Comparison of ENCODE assay signal across 1 cellular context in genomic region chr10:102713814-102714620, GRCh38.
TF ChIP-seq lines count a peak whose summit lies in the region.

Gene ARL3, minus strand, starts transcription at chr10:102714397. Its CDS starts 122 bp downstream, at chr10:102714275.

TF ChIP-seq in HEK293, 187 proteins besides CTCF, POLR2A, EP300 and RAD21 (continued from another document and continues in another):
- 0 out of 2 replicates have a peak, but pooled peaks have one; percentile 13 for TF ChIP-seq ZBTB44 (tag by site-specific recombination; IDR thresholded peaks at IDR 0.05)
- no peak for TF ChIP-seq ZNF626 (tag by site-specific recombination; IDR thresholded peaks at IDR 0.05)
- no peak for TF ChIP-seq ZNF416 (tag by site-specific recombination; IDR thresholded peaks at IDR 0.05)
- TF ChIP-seq ZFP3 (tag by site-specific recombination; IDR thresholded peaks at IDR 0.05; ENCODE audit: low read depth): no peak
- peak; percentile 37; the same call in 1 of the 2 replicates for TF ChIP-seq ZNF639 (tag by site-specific recombination; IDR thresholded peaks at IDR 0.05)
- peak; percentile 50 for TF ChIP-seq KLF1 (tag by site-specific recombination; IDR thresholded peaks at IDR 0.05)
- no peak for TF ChIP-seq ZNF174 (tag by site-specific recombination; IDR thresholded peaks at IDR 0.05)
- TF ChIP-seq ZNF654 (tag by site-specific recombination; IDR thresholded peaks at IDR 0.05; ENCODE audit: low read depth): no peak
- TF ChIP-seq ZNF366 (tag by site-specific recombination; conservative IDR thresholded peaks at IDR 0.05): no peak
- no peak for TF ChIP-seq ZNF211 (tag by site-specific recombination; IDR thresholded peaks at IDR 0.05; ENCODE audit: low read depth)
- TF ChIP-seq ZNF362 (tag by site-specific recombination; IDR thresholded peaks at IDR 0.05): no peak
- TF ChIP-seq ZNF544 (tag by site-specific recombination; IDR thresholded peaks at IDR 0.05): no peak
- no peak for TF ChIP-seq ZNF530 (tag by site-specific recombination; IDR thresholded peaks at IDR 0.05; ENCODE audit: low read depth)
- TF ChIP-seq ZNF404 (tag by site-specific recombination; IDR thresholded peaks at IDR 0.05): no peak
- peak; percentile 21; the same call in 1 of the 2 replicates for TF ChIP-seq ZSCAN4 (tag by site-specific recombination; IDR thresholded peaks at IDR 0.05)
- TF ChIP-seq ZXDB (tag by site-specific recombination; IDR thresholded peaks at IDR 0.05): peak; percentile 86
- TF ChIP-seq ZNF155 (tag by site-specific recombination; IDR thresholded peaks at IDR 0.05): no peak
- no peak for TF ChIP-seq ZNF521 (tag by site-specific recombination; IDR thresholded peaks at IDR 0.05)
- no peak for TF ChIP-seq SALL2 (tag by site-specific recombination; IDR thresholded peaks at IDR 0.05; ENCODE audit: borderline replicate concordance)
- peak; percentile 99 for TF ChIP-seq SP3 (tag by site-specific recombination; IDR thresholded peaks at IDR 0.05)
- no peak for TF ChIP-seq AEBP2 (tag by site-specific recombination; IDR thresholded peaks at IDR 0.05; ENCODE audit: borderline replicate concordance)
- peak; percentile 94 for TF ChIP-seq ZFP69B (tag by site-specific recombination; IDR thresholded peaks at IDR 0.05)
- TF ChIP-seq ZNF560 (tag by site-specific recombination; IDR thresholded peaks at IDR 0.05; ENCODE audit: borderline replicate concordance): no peak
- peak; percentile 95 for TF ChIP-seq SP2 (tag by site-specific recombination; IDR thresholded peaks at IDR 0.05)
- no peak for TF ChIP-seq ZNF292 (tag by site-specific recombination; IDR thresholded peaks at IDR 0.05; ENCODE audit: borderline replicate concordance, low read depth)
- no peak for TF ChIP-seq PRDM1 (tag by site-specific recombination; IDR thresholded peaks at IDR 0.05)
- no peak for TF ChIP-seq ZFP41 (tag by site-specific recombination; IDR thresholded peaks at IDR 0.05; ENCODE audit: borderline replicate concordance)
- peak; percentile 91 for TF ChIP-seq ZNF561 (tag by site-specific recombination; IDR thresholded peaks at IDR 0.05; ENCODE audit: borderline replicate concordance)
- TF ChIP-seq ZNF555 (tag by site-specific recombination; conservative IDR thresholded peaks at IDR 0.05): no peak
- TF ChIP-seq ZNF184 (tag by site-specific recombination; IDR thresholded peaks at IDR 0.05): no peak
- TF ChIP-seq ZNF600 (tag by site-specific recombination; IDR thresholded peaks at IDR 0.05): peak; percentile 95
- TF ChIP-seq ZNF121 (tag by site-specific recombination; IDR thresholded peaks at IDR 0.05): no peak
- TF ChIP-seq ZNF133 (tag by site-specific recombination; IDR thresholded peaks at IDR 0.05): no peak
- TF ChIP-seq ZNF398 (tag by site-specific recombination; IDR thresholded peaks at IDR 0.05): peak; percentile 100
- TF ChIP-seq ZNF596 (tag by site-specific recombination; IDR thresholded peaks at IDR 0.05): no peak
- no peak for TF ChIP-seq ZNF350 (tag by site-specific recombination; IDR thresholded peaks at IDR 0.05)
- TF ChIP-seq MEIS1 (CRISPR knock-in tag; IDR thresholded peaks at IDR 0.05; ENCODE audit: borderline replicate concordance): no peak
- no peak for TF ChIP-seq ZNF701 (tag by site-specific recombination; IDR thresholded peaks at IDR 0.05)
- TF ChIP-seq ZNF585B (tag by site-specific recombination; IDR thresholded peaks at IDR 0.05): no peak
- TF ChIP-seq ZNF623 (tag by site-specific recombination; IDR thresholded peaks at IDR 0.05): 0 out of 2 replicates have a peak, but pooled peaks have one; percentile 8
- TF ChIP-seq KLF9 (tag by site-specific recombination; IDR thresholded peaks at IDR 0.05; ENCODE audit: low read depth): peak; percentile 74
- TF ChIP-seq MZF1 (tag by site-specific recombination; IDR thresholded peaks at IDR 0.05; ENCODE audit: borderline replicate concordance): peak; percentile 70; the same call in 1 of the 2 replicates
- peak; percentile 84 for TF ChIP-seq IKZF3 (tag by site-specific recombination; IDR thresholded peaks at IDR 0.05)
- TF ChIP-seq ZFP37 (tag by site-specific recombination; IDR thresholded peaks at IDR 0.05): no peak; the same call in 1 of the 2 replicates
- TF ChIP-seq KLF10 (tag by site-specific recombination; IDR thresholded peaks at IDR 0.05): peak; percentile 100
- TF ChIP-seq PRDM2 (tag by site-specific recombination; IDR thresholded peaks at IDR 0.05; ENCODE audit: borderline replicate concordance): no peak
- TF ChIP-seq ZNF175 (tag by site-specific recombination; IDR thresholded peaks at IDR 0.05): no peak
- TF ChIP-seq ZBTB21 (tag by site-specific recombination; IDR thresholded peaks at IDR 0.05): no peak
- peak; percentile 98 for TF ChIP-seq ZNF513 (tag by site-specific recombination; IDR thresholded peaks at IDR 0.05)
- TF ChIP-seq ZNF19 (tag by site-specific recombination; IDR thresholded peaks at IDR 0.05; ENCODE audit: low read depth): no peak
- 0 out of 2 replicates have a peak, but pooled peaks have one; percentile 38 for TF ChIP-seq OVOL3 (tag by site-specific recombination; IDR thresholded peaks at IDR 0.05)
